In the genomic region with DNA sequence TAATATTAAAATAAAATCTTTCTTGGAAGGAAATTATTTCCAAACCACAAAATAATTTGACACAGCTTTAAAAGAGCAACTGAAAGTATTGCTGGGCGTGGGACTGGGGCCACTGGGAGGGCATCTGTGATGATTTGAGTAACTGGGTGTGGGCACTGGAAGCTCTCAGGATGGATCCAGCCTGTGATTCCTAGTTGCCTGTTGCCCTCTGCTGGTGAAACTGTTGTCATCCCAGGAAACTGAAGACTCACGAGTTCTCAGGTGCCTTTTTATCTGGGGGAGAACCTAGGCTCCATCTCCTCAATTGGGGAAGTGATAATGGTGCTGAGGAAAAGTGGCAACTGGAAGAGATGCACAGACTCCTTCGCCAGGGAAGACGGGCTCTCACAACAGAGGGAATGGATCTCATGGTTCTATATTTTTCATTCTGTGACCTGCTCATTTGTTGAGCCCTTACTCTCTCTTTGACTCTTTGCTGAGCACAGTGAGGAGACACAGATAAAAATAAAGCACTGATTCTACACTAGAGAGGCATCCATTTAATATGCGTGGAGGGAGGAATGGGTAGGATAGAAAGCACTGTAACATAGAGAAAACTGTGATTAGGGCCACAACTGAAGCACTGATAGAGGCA, we compare ENCODE assay signal across 8 cellular contexts.
A peak's percentile ranks its signal among the peaks of the same experiment; 100 is the strongest.
DNase-seq lines count a peak whose midpoint lies in the region; ATAC-seq, FAIRE-seq and TF ChIP-seq lines count a peak whose summit lies in the region.

No MANE protein-coding gene starts in this region.

- ATAC-seq in sciatic nerve: peak; percentile 95
- ATAC-seq in GM18520 (IDR thresholded peaks at IDR 0.05; ENCODE audit: unreplicated experiment): no peak

- H3K4me1 ChIP-seq in right atrium auricular region: no peaks in the 10 kb centered on the region

- peak; percentile 23 for FAIRE-seq in GM19239 (lab: Jason Lieb, UNC)

- H3K27ac ChIP-seq in right atrium auricular region: no peak overlapping the region

- no peaks in the 10 kb centered on the region for H3K36me3 ChIP-seq in right atrium auricular region

- no peaks in the 10 kb centered on the region for H3K9me3 ChIP-seq in right atrium auricular region

- peak; percentile 89 for DNase-seq in AG20443 (ENCODE audit: low spot score)
- DNase-seq in GM19239 (ENCODE audit: insufficient read length, low spot score): no peak
- peak; percentile 35 to 76 for DNase-seq in NCI-H446 (lab: John Stamatoyannopoulos, UW)
- peak in 34 of 56 donors; percentile 1 to 62 (median 6) for DNase-seq in amygdala (lab: John Stamatoyannopoulos, UW)
- peak; percentile 74 for DNase-seq in right atrium auricular region (ENCODE audit: low spot score)
- DNase-seq in sciatic nerve (ENCODE audit: low spot score): peak; percentile 77
- no peak for DNase-seq in activated gamma-delta T cell treated with Interleukin-2 at 50 U/mL for 16 hours

- peak; percentile 35 to 74 for TF ChIP-seq CTCF in right atrium auricular region (IDR thresholded peaks at IDR 0.05)

- no peaks in the 10 kb centered on the region for H3K27me3 ChIP-seq in right atrium auricular region

- H3K4me3 ChIP-seq in right atrium auricular region: no peak overlapping the region

- intact Hi-C loops in sciatic nerve (cut with DNase I): no loop called here

Comparison
In these comparisons a context has a peak if more than half of its experiments do, and no peak if none do; other contexts are left out.
1. DNase-seq: peak in AG20443 (single experiment), NCI-H446 (2 of 2), amygdala (34 of 56), right atrium auricular region (single experiment) and sciatic nerve (single experiment); none in GM19239 (single experiment) and activated gamma-delta T cell treated with Interleukin-2 at 50 U/mL for 16 hours (single experiment).